27 cellular contexts compared by ENCODE assay signal in genomic region chr22:47627561-47628253, GRCh38.
A peak's percentile ranks its signal among the peaks of the same experiment; 100 is the strongest.
DNase-seq lines count a peak whose midpoint lies in the region; ATAC-seq, FAIRE-seq and TF ChIP-seq lines count a peak whose summit lies in the region.
"Had no signal": no experiment of that assay in that cellular context is flagged by ENCODE, and none has a peak within 500 bp of the region (broad histone marks: within the 10 kb centered on the region; RNA-seq: fewer than 3 reads in every experiment).

No MANE protein-coding gene starts in this region.

- H3K27ac ChIP-seq in A549 = no peak overlapping the region
- H3K27ac ChIP-seq in IMR-90 (ENCODE audit: insufficient read depth, low read length) = no peak overlapping the region
- no peak overlapping the region for H3K27ac ChIP-seq in lung (ENCODE audit: low read depth in 1 of 2, low read length in 1 of 2)
- H3K27ac ChIP-seq: heart left ventricle, pancreas, right atrium auricular region, vagina had no signal

- no peak overlapping the region for H3K4ac ChIP-seq in IMR-90 (ENCODE audit: low read depth, low read length)

- H3K4me1 ChIP-seq in A549 = no peaks in the 10 kb centered on the region
- no peaks in the 10 kb centered on the region for H3K4me1 ChIP-seq in IMR-90 (ENCODE audit: control insufficient read depth, insufficient read depth, low read length)
- no peaks in the 10 kb centered on the region for H3K4me1 ChIP-seq in lung (ENCODE audit: control insufficient read depth in 2 of 2, insufficient read depth in 2 of 2, low read length in 2 of 2)
- no peaks in the 10 kb centered on the region for H3K4me1 ChIP-seq in mucosa of descending colon (ENCODE audit: low read depth)
- H3K4me1 ChIP-seq: heart left ventricle, pancreas, right atrium auricular region, vagina had no signal

- H3K4me3 ChIP-seq in A549 = no peak overlapping the region
- H3K4me3 ChIP-seq in IMR-90 (ENCODE audit: insufficient read depth, low read depth, low read length) = no peak overlapping the region
- H3K4me3 ChIP-seq in lung = no peak overlapping the region
- no peak overlapping the region for H3K4me3 ChIP-seq in mucosa of descending colon
- H3K4me3 ChIP-seq: heart left ventricle, pancreas, right atrium auricular region, vagina had no signal

- H3K4me2 ChIP-seq in A549 (no peak overlapping the region), IMR-90 (ENCODE audit: low read depth, low read length) (no peak overlapping the region)

- no peak overlapping the region for H2BK5ac ChIP-seq in IMR-90 (ENCODE audit: low read depth, low read length, poor library complexity, severe bottlenecking)

- in situ Hi-C loops in IMR-90 (cut with MboI; ENCODE audit: low sequenced_read_pairs) = no loop called here

- no peak for FAIRE-seq in A549 (lab: Jason Lieb, UNC)
- FAIRE-seq: G401.6, pancreas had no signal

- no peak overlapping the region for H2BK120ac ChIP-seq in IMR-90 (ENCODE audit: low read depth, low read length)

- H2BK20ac ChIP-seq in IMR-90 (ENCODE audit: low read depth, low read length) = no peak overlapping the region

- no peaks in the 10 kb centered on the region for H3K9me3 ChIP-seq in A549
- H3K9me3 ChIP-seq in IMR-90 (ENCODE audit: control insufficient read depth, insufficient read depth, low read length) = peaks cover 87% of the 10 kb centered on the region
- H3K9me3 ChIP-seq in lung (ENCODE audit: control insufficient read depth in 2 of 2, insufficient read depth in 1 of 2, low read length in 1 of 2) = peaks cover 0 to 6% of the 10 kb centered on the region in 2 donors
- H3K9me3 ChIP-seq in mucosa of descending colon = no peaks in the 10 kb centered on the region
- H3K9me3 ChIP-seq: heart left ventricle, pancreas, right atrium auricular region, vagina had no signal

- no peak overlapping the region for H3K18ac ChIP-seq in IMR-90 (ENCODE audit: low read depth, low read length)

- no peak for ATAC-seq in A549
- no peak for ATAC-seq in IMR-90 (ENCODE audit: low read depth)
- ATAC-seq in lung (ENCODE audit: insufficient read depth, low FRiP score) = no peak
- ATAC-seq in mucosa of descending colon = no peak
- ATAC-seq in GM18517 (IDR thresholded peaks at IDR 0.05; ENCODE audit: unreplicated experiment) = no peak
- ATAC-seq: activated CD4-positive, CD25-positive, alpha-beta regulatory T cell treated with anti-CD3 and anti-CD28 coated beads, Interleukin-2, amount 50 U/mL, for 24 hours; left cardiac atrium; pancreas; stimulated activated naive B cell treated with anti-CD40 and anti-IgM and Interleukin-4, amounts not matched to agents 10 μg/mL and 1 μg/mL and 100 μg/mL, for 72 hours had no signal

- peak overlapping the region; percentile 29 for H2AFZ ChIP-seq in IMR-90 (replicated peaks; ENCODE audit: low read length, poor library complexity)

- intact Hi-C loops in IMR-90 (cut with micrococcal nuclease) (no loop called here), mucosa of descending colon (cut with DNase I, micrococcal nuclease) (no loop called here)

- H4K91ac ChIP-seq in IMR-90 (ENCODE audit: insufficient read depth, low read depth, low read length) = no peak overlapping the region

- no peak overlapping the region for H4K8ac ChIP-seq in IMR-90 (ENCODE audit: low read depth in 2 of 2, low read length in 2 of 2)

- TF ChIP-seq CTCF in A549 (IDR thresholded peaks at IDR 0.05) = no peak
- TF ChIP-seq CTCF in IMR-90 (conservative IDR thresholded peaks at IDR 0.05; ENCODE audit: low read depth, low read length) = no peak
- no peak for TF ChIP-seq CTCF in lung (IDR thresholded peaks at IDR 0.05; ENCODE audit: control extremely low read depth, extremely low read depth)
- TF ChIP-seq CTCF in mucosa of descending colon (IDR thresholded peaks at IDR 0.05) = no peak

- no peak overlapping the region for H3K56ac ChIP-seq in IMR-90 (ENCODE audit: extremely low read depth, insufficient read depth, low read length)

- no peak overlapping the region for H3K23ac ChIP-seq in IMR-90 (ENCODE audit: low read depth, low read length)

- no peak overlapping the region for H3K9ac ChIP-seq in IMR-90 (ENCODE audit: low read depth, low read length)

- H3K9me1 ChIP-seq in IMR-90 (ENCODE audit: insufficient read depth, low read length) = no peaks in the 10 kb centered on the region

- H4K5ac ChIP-seq in IMR-90 (ENCODE audit: low read depth, low read length) = no peak overlapping the region

- H2AK9ac ChIP-seq in IMR-90 (replicated peaks; ENCODE audit: low read depth, low read length, poor library complexity) = no peak overlapping the region

- no peak for TF ChIP-seq POLR2A in A549 (IDR thresholded peaks at IDR 0.05; ENCODE audit: low read length)
- TF ChIP-seq POLR2A in IMR-90 (IDR thresholded peaks at IDR 0.05; ENCODE audit: low read depth, low read length) = no peak

- no peak overlapping the region for H2AK5ac ChIP-seq in IMR-90 (ENCODE audit: low read depth, low read length)

- no peak for TF ChIP-seq EP300 in A549 (IDR thresholded peaks at IDR 0.05)

- DNase-seq in A549 (ENCODE audit: low read depth in 1 of 2, low spot score in 1 of 2) (no peak), IMR-90 (no peak), RPMI7951 (ENCODE audit: low read depth) (peak; percentile 59), lung (ENCODE audit: low spot score) (peak; percentile 22), mucosa of descending colon (no peak), cerebellar nuclear complex (lab: John Stamatoyannopoulos, UW) (no peak), medulla oblongata (ENCODE audit: extremely low spot score) (no peak)
- DNase-seq: activated CD4-positive, alpha-beta memory T cell treated with anti-CD3 and anti-CD28 coated beads for 36 hours; activated gamma-delta T cell; H7; heart left ventricle; Kasumi-1; left cardiac atrium; midbrain; natural killer cell; NCI-H1048; NCI-H2029; NCI-H226; pancreas; stimulated activated CD4-positive, alpha-beta T cell treated with anti-CD3 and anti-CD28 coated beads, Interleukin-4, amount 100 ng/mL, for 24 hours; stimulated activated naive B cell treated with anti-CD40 and anti-IgM and Interleukin-4, amounts not matched to agents 10 μg/mL and 1 μg/mL and 100 μg/mL, for 72 hours; T-helper 1 cell had no signal

- dilution Hi-C loops in IMR-90 (cut with HindIII; ENCODE audit: low sequenced_read_pairs, unreplicated experiment) = no loop called here

- no peaks in the 10 kb centered on the region for H4K20me1 ChIP-seq in IMR-90 (ENCODE audit: insufficient read depth, low read length)

- CTCF ChIA-PET in A549 (lab: Yijun Ruan, JAX) = interaction anchor here (0.5 kb wide), 1 partner anchor 536 kb away, joined by 3 read pairs; no protein-coding TSS in a partner anchor
- CTCF ChIA-PET in IMR-90 (lab: Yijun Ruan, JAX) = no interaction called here

- BruUV-seq in IMR-90 (replicated peaks; lab: Mats Ljungman, UMichigan) = no TSS peak

- H3K36me3 ChIP-seq in IMR-90 (ENCODE audit: control insufficient read depth, insufficient read depth, low read length) = no peaks in the 10 kb centered on the region
- H3K36me3 ChIP-seq in lung (ENCODE audit: control insufficient read depth in 2 of 2, insufficient read depth in 2 of 2, low read length in 2 of 2) = no peaks in the 10 kb centered on the region
- H3K36me3 ChIP-seq in mucosa of descending colon (ENCODE audit: low read depth) = no peaks in the 10 kb centered on the region
- H3K36me3 ChIP-seq: heart left ventricle, pancreas, right atrium auricular region, vagina had no signal

- TF ChIP-seq RAD21 in A549 (conservative IDR thresholded peaks at IDR 0.05 in 1 of 2, IDR thresholded peaks at IDR 0.05 in 1 of 2) (no peak), IMR-90 (IDR thresholded peaks at IDR 0.05; ENCODE audit: low read length) (no peak)

- no peak overlapping the region for H2BK15ac ChIP-seq in IMR-90 (ENCODE audit: low read depth, low read length)

- no peak overlapping the region for H3K14ac ChIP-seq in IMR-90 (replicated peaks; ENCODE audit: low read depth, low read length)

- 71% methylated on average over 16 of the region's 17 CpGs for WGBS in A549 (ENCODE audit: missing lambda C conversion rate)
- WGBS in IMR-90 (ENCODE audit: extremely low coverage in 2 of 2, insufficient read length in 1 of 2), 2 experiments = 54% methylated on average over 9 of the region's 17 CpGs; no CpG with 5 or more reads in 1 of the 2 experiments
- WGBS in lung, 2 donors = 52 to 66% methylated on average over 17 of the region's 17 CpGs

- H3K79me1 ChIP-seq in IMR-90 (ENCODE audit: low read depth in 1 of 2, low read length in 2 of 2) = no peaks in the 10 kb centered on the region

- POLR2A ChIA-PET in A549 (lab: Yijun Ruan, JAX) (no interaction called here), IMR-90 (lab: Charles Lee; ENCODE audit: unreplicated experiment) (no interaction called here)

- H3K27me3 ChIP-seq in IMR-90 (ENCODE audit: control insufficient read depth, insufficient read depth, low read length) = no peaks in the 10 kb centered on the region
- no peaks in the 10 kb centered on the region for H3K27me3 ChIP-seq in lung (ENCODE audit: control insufficient read depth, insufficient read depth)
- H3K27me3 ChIP-seq: pancreas, right atrium auricular region, vagina had no signal

TF ChIP-seq in A549, 52 proteins besides CTCF, POLR2A, EP300 and RAD21 (continues in another document):
- TF ChIP-seq MAFK (IDR thresholded peaks at IDR 0.05; ENCODE audit: partially characterized antibody) (peak; percentile 69), ZNF302 (CRISPR knock-in tag; IDR thresholded peaks at IDR 0.05) (no peak)

TF ChIP-seq in IMR-90, 13 proteins besides CTCF, POLR2A, EP300 and RAD21:
- no peak for TF ChIP-seq MXI1 (IDR thresholded peaks at IDR 0.05; ENCODE audit: borderline replicate concordance, low read depth, low read length)
- no peak for TF ChIP-seq RFX5 (IDR thresholded peaks at IDR 0.05; ENCODE audit: low read depth, low read length)
- TF ChIP-seq CEBPB (IDR thresholded peaks at IDR 0.05; ENCODE audit: low read depth, low read length) = no peak
- TF ChIP-seq USF2 (IDR thresholded peaks at IDR 0.05; ENCODE audit: low read depth, low read length) = no peak
- TF ChIP-seq FOS (IDR thresholded peaks at IDR 0.05; ENCODE audit: low read depth, low read length) = no peak
- no peak for TF ChIP-seq BHLHE40 (IDR thresholded peaks at IDR 0.05; ENCODE audit: low read depth, low read length)
- TF ChIP-seq CHD1 (IDR thresholded peaks at IDR 0.05; ENCODE audit: low read depth, low read length) = no peak
- TF ChIP-seq SMC3 (IDR thresholded peaks at IDR 0.05; ENCODE audit: low read depth, low read length) = no peak

Comparison
In these comparisons a context has a peak if more than half of its experiments do, and no peak if none do; other contexts are left out.
1. DNase-seq: peak in RPMI7951 (single experiment) and lung (single experiment); none in A549 (0 of 2), IMR-90 (single experiment), mucosa of descending colon (0 of 3), cerebellar nuclear complex (0 of 2) and medulla oblongata (single experiment).